In the genomic region with DNA sequence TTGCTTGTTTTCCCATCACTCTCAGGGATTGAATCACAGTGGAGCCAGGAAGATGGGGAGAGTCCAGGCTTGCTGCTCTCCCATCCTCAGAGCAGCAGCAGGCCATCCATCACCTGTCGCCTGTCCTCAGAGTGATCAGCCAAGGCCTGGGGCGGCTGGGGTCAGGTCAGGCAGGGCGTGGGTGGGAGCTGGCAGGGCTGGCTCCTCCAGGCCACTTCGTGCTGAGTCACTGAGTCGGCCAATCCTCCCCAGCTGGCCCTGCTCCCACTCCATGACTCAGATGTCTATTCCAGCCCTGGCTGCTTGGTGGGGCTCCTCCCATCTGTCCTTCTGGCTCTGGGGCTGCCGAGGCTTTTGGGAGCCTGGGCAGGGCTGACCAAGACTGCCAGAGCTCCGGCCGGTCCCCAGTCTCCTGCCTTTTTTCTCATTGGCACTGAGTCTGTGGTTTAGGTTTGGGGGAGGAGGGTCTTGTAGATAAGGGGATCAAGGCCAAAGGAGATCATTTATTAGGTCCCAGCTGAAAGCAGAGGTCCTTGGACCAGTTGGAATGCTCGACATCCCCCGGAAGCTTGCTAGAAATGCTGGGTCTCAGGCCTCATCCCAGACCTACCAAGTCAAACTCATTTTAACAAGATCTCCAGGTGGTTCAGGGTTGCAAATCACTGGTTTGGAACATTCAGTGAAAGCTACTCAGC, we compare ENCODE assay signal across 1 cellular context.
TF ChIP-seq lines count a peak whose summit lies in the region.

No MANE protein-coding gene starts in this region.

TF ChIP-seq in K562, 482 proteins besides CTCF, POLR2A, EP300 and RAD21 (continued from another document and continues in another):
- TF ChIP-seq, protein P1, sequence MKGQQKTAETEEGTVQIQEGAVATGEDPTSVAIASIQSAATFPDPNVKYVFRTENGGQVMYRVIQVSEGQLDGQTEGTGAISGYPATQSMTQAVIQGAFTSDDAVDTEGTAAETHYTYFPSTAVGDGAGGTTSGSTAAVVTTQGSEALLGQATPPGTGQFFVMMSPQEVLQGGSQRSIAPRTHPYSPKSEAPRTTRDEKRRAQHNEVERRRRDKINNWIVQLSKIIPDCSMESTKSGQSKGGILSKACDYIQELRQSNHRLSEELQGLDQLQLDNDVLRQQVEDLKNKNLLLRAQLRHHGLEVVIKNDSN (CRISPR knock-in tag; IDR thresholded peaks at IDR 0.05): no peak
- no peak for TF ChIP-seq U2AF2 (optimal IDR thresholded peaks at IDR 0.05; ENCODE audit: low read depth, low read length)
- TF ChIP-seq, protein P2, sequence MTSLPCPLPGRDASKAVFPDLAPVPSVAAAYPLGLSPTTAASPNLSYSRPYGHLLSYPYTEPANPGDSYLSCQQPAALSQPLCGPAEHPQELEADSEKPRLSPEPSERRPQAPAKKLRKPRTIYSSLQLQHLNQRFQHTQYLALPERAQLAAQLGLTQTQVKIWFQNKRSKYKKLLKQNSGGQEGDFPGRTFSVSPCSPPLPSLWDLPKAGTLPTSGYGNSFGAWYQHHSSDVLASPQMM (CRISPR knock-in tag; IDR thresholded peaks at IDR 0.05): no peak
- peak; percentile 82 for TF ChIP-seq SETDB1 (IDR thresholded peaks at IDR 0.05; ENCODE audit: low read length)
- no peak for TF ChIP-seq ZNF217 (CRISPR knock-in tag; IDR thresholded peaks at IDR 0.05)
- TF ChIP-seq GTF2F1 (IDR thresholded peaks at IDR 0.05; ENCODE audit: low read depth, low read length): no peak
- TF ChIP-seq, protein P3, sequence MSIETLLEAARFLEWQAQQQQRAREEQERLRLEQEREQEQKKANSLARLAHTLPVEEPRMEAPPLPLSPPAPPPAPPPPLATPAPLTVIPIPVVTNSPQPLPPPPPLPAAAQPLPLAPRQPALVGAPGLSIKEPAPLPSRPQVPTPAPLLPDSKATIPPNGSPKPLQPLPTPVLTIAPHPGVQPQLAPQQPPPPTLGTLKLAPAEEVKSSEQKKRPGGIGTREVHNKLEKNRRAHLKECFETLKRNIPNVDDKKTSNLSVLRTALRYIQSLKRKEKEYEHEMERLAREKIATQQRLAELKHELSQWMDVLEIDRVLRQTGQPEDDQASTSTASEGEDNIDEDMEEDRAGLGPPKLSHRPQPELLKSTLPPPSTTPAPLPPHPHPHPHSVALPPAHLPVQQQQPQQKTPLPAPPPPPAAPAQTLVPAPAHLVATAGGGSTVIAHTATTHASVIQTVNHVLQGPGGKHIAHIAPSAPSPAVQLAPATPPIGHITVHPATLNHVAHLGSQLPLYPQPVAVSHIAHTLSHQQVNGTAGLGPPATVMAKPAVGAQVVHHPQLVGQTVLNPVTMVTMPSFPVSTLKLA (conservative IDR thresholded peaks at IDR 0.05): peak in 1 of 2 experiments; percentile 21; a peak in 1 of 4 replicates
- no peak for TF ChIP-seq MED1 (CRISPR knock-in tag; IDR thresholded peaks at IDR 0.05; ENCODE audit: borderline replicate concordance)
- TF ChIP-seq, protein P4, sequence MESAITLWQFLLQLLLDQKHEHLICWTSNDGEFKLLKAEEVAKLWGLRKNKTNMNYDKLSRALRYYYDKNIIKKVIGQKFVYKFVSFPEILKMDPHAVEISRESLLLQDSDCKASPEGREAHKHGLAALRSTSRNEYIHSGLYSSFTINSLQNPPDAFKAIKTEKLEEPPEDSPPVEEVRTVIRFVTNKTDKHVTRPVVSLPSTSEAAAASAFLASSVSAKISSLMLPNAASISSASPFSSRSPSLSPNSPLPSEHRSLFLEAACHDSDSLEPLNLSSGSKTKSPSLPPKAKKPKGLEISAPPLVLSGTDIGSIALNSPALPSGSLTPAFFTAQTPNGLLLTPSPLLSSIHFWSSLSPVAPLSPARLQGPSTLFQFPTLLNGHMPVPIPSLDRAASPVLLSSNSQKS (CRISPR knock-in tag; IDR thresholded peaks at IDR 0.05): no peak
- peak; percentile 6; the same call in 1 of the 2 replicates for TF ChIP-seq OTX1 (CRISPR knock-in tag; IDR thresholded peaks at IDR 0.05)
- TF ChIP-seq, protein P5, sequence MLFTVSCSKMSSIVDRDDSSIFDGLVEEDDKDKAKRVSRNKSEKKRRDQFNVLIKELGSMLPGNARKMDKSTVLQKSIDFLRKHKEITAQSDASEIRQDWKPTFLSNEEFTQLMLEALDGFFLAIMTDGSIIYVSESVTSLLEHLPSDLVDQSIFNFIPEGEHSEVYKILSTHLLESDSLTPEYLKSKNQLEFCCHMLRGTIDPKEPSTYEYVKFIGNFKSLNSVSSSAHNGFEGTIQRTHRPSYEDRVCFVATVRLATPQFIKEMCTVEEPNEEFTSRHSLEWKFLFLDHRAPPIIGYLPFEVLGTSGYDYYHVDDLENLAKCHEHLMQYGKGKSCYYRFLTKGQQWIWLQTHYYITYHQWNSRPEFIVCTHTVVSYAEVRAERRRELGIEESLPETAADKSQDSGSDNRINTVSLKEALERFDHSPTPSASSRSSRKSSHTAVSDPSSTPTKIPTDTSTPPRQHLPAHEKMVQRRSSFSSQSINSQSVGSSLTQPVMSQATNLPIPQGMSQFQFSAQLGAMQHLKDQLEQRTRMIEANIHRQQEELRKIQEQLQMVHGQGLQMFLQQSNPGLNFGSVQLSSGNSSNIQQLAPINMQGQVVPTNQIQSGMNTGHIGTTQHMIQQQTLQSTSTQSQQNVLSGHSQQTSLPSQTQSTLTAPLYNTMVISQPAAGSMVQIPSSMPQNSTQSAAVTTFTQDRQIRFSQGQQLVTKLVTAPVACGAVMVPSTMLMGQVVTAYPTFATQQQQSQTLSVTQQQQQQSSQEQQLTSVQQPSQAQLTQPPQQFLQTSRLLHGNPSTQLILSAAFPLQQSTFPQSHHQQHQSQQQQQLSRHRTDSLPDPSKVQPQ (CRISPR knock-in tag; IDR thresholded peaks at IDR 0.05; ENCODE audit: borderline replicate concordance): no peak
- TF ChIP-seq, protein P6, sequence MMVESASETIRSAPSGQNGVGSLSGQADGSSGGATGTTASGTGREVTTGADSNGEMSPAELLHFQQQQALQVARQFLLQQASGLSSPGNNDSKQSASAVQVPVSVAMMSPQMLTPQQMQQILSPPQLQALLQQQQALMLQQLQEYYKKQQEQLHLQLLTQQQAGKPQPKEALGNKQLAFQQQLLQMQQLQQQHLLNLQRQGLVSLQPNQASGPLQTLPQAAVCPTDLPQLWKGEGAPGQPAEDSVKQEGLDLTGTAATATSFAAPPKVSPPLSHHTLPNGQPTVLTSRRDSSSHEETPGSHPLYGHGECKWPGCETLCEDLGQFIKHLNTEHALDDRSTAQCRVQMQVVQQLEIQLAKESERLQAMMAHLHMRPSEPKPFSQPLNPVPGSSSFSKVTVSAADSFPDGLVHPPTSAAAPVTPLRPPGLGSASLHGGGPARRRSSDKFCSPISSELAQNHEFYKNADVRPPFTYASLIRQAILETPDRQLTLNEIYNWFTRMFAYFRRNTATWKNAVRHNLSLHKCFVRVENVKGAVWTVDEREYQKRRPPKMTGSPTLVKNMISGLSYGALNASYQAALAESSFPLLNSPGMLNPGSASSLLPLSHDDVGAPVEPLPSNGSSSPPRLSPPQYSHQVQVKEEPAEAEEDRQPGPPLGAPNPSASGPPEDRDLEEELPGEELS (CRISPR knock-in tag; IDR thresholded peaks at IDR 0.05; ENCODE audit: borderline replicate concordance): no peak
- no peak for TF ChIP-seq FOXJ3 (CRISPR knock-in tag; IDR thresholded peaks at IDR 0.05)
- TF ChIP-seq ARID2 (IDR thresholded peaks at IDR 0.05): no peak
- TF ChIP-seq, protein P7, sequence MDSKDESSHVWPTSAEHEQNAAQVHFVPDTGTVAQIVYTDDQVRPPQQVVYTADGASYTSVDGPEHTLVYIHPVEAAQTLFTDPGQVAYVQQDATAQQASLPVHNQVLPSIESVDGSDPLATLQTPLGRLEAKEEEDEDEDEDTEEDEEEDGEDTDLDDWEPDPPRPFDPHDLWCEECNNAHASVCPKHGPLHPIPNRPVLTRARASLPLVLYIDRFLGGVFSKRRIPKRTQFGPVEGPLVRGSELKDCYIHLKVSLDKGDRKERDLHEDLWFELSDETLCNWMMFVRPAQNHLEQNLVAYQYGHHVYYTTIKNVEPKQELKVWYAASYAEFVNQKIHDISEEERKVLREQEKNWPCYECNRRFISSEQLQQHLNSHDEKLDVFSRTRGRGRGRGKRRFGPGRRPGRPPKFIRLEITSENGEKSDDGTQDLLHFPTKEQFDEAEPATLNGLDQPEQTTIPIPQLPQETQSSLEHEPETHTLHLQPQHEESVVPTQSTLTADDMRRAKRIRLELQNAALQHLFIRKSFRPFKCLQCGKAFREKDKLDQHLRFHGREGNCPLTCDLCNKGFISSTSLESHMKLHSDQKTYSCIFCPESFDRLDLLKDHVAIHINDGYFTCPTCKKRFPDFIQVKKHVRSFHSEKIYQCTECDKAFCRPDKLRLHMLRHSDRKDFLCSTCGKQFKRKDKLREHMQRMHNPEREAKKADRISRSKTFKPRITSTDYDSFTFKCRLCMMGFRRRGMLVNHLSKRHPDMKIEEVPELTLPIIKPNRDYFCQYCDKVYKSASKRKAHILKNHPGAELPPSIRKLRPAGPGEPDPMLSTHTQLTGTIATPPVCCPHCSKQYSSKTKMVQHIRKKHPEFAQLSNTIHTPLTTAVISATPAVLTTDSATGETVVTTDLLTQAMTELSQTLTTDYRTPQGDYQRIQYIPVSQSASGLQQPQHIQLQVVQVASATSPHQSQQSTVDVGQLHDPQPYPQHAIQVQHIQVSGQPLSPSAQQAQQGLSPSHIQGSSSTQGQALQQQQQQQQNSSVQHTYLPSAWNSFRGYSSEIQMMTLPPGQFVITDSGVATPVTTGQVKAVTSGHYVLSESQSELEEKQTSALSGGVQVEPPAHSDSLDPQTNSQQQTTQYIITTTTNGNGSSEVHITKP (IDR thresholded peaks at IDR 0.05; ENCODE audit: partially characterized antibody): peak; percentile 45
- TF ChIP-seq, protein P8, sequence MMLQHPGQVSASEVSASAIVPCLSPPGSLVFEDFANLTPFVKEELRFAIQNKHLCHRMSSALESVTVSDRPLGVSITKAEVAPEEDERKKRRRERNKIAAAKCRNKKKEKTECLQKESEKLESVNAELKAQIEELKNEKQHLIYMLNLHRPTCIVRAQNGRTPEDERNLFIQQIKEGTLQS (IDR thresholded peaks at IDR 0.05): peak; percentile 94
- TF ChIP-seq, protein P8 (CRISPR knock-in tag; conservative IDR thresholded peaks at IDR 0.05): peak; percentile 83
- no peak for TF ChIP-seq PCBP2 (IDR thresholded peaks at IDR 0.05; ENCODE audit: low read depth, low read length, poor library complexity, severe bottlenecking)
- TF ChIP-seq ZNF586 (CRISPR knock-in tag; conservative IDR thresholded peaks at IDR 0.05): no peak
- no peak for TF ChIP-seq ZNF384 (IDR thresholded peaks at IDR 0.05; ENCODE audit: low read depth, low read length)
- TF ChIP-seq ARID1B (IDR thresholded peaks at IDR 0.05): peak; percentile 90
- TF ChIP-seq SIRT6 (IDR thresholded peaks at IDR 0.05; ENCODE audit: low read depth, low read length): no peak
- TF ChIP-seq ZNF785 (CRISPR knock-in tag; IDR thresholded peaks at IDR 0.05): no peak
- no peak for TF ChIP-seq ZNF695 (CRISPR knock-in tag; IDR thresholded peaks at IDR 0.05)
- no peak for TF ChIP-seq NR3C1 (CRISPR knock-in tag; IDR thresholded peaks at IDR 0.05)
- no peak for TF ChIP-seq TCFL5 (CRISPR knock-in tag; conservative IDR thresholded peaks at IDR 0.05)
- TF ChIP-seq GABPA (tag; conservative IDR thresholded peaks at IDR 0.05; ENCODE audit: low read depth): peak; percentile 57; the same call in 1 of the 2 replicates
- no peak for TF ChIP-seq ZNF121 (CRISPR knock-in tag; conservative IDR thresholded peaks at IDR 0.05)
- no peak for TF ChIP-seq SMARCB1 (IDR thresholded peaks at IDR 0.05; ENCODE audit: insufficient read length, low read depth)
- TF ChIP-seq ATF1 (CRISPR knock-in tag; IDR thresholded peaks at IDR 0.05): no peak
- TF ChIP-seq ATF1 (tag; IDR thresholded peaks at IDR 0.05): peak; percentile 52; the same call in 1 of the 2 replicates
- TF ChIP-seq XRCC4 (IDR thresholded peaks at IDR 0.05; ENCODE audit: extremely low read depth, insufficient read depth, insufficient read length): no peak
- no peak for TF ChIP-seq HNRNPLL (IDR thresholded peaks at IDR 0.05; ENCODE audit: low read depth, low read length, poor library complexity, severe bottlenecking)
- TF ChIP-seq ZNF134 (CRISPR knock-in tag; conservative IDR thresholded peaks at IDR 0.05): no peak
- TF ChIP-seq ZNF77 (CRISPR knock-in tag; IDR thresholded peaks at IDR 0.05): no peak
- peak; percentile 95 for TF ChIP-seq MTA3 (IDR thresholded peaks at IDR 0.05; ENCODE audit: borderline replicate concordance)
- TF ChIP-seq ZNF316 (IDR thresholded peaks at IDR 0.05): peak; percentile 99
- TF ChIP-seq SIX5 (IDR thresholded peaks at IDR 0.05; ENCODE audit: borderline replicate concordance in 1 of 2, insufficient read depth in 1 of 2, low read depth in 1 of 2, low read length in 2 of 2): no peak
- TF ChIP-seq, protein P9, sequence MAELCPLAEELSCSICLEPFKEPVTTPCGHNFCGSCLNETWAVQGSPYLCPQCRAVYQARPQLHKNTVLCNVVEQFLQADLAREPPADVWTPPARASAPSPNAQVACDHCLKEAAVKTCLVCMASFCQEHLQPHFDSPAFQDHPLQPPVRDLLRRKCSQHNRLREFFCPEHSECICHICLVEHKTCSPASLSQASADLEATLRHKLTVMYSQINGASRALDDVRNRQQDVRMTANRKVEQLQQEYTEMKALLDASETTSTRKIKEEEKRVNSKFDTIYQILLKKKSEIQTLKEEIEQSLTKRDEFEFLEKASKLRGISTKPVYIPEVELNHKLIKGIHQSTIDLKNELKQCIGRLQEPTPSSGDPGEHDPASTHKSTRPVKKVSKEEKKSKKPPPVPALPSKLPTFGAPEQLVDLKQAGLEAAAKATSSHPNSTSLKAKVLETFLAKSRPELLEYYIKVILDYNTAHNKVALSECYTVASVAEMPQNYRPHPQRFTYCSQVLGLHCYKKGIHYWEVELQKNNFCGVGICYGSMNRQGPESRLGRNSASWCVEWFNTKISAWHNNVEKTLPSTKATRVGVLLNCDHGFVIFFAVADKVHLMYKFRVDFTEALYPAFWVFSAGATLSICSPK (IDR thresholded peaks at IDR 0.05; ENCODE audit: borderline replicate concordance): no peak
- TF ChIP-seq, protein P10, sequence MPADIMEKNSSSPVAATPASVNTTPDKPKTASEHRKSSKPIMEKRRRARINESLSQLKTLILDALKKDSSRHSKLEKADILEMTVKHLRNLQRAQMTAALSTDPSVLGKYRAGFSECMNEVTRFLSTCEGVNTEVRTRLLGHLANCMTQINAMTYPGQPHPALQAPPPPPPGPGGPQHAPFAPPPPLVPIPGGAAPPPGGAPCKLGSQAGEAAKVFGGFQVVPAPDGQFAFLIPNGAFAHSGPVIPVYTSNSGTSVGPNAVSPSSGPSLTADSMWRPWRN (IDR thresholded peaks at IDR 0.05; ENCODE audit: low read depth): 0 out of 2 replicates have a peak, but pooled peaks have one; percentile 20
- TF ChIP-seq ZNF133 (CRISPR knock-in tag; IDR thresholded peaks at IDR 0.05): no peak
- TF ChIP-seq, protein P11, sequence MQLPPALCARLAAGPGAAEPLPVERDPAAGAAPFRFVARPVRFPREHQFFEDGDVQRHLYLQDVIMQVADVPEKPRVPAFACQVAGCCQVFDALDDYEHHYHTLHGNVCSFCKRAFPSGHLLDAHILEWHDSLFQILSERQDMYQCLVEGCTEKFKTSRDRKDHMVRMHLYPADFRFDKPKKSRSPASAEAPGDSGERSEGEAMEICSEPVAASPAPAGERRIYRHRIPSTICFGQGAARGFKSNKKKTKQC (CRISPR knock-in tag; IDR thresholded peaks at IDR 0.05): no peak
- no peak for TF ChIP-seq ZNF717 (CRISPR knock-in tag; IDR thresholded peaks at IDR 0.05)
- TF ChIP-seq ZNF124 (CRISPR knock-in tag; IDR thresholded peaks at IDR 0.05): no peak
